In genomic region chrX:133435544-133436124, GRCh38 we compare ENCODE assay signal across 18 cellular contexts. TPM values are rescaled to one million over a fixed set of nuclear protein-coding genes. Genes with fewer than 3 reads are reported as not detected.
DNase-seq lines count a peak whose midpoint lies in the region; TF ChIP-seq lines count a peak whose summit lies in the region.
"Had no signal": no experiment of that assay in that cellular context is flagged by ENCODE, and none has a peak within 500 bp of the region (broad histone marks: within the 10 kb centered on the region; RNA-seq: fewer than 3 reads in every experiment).

No MANE protein-coding gene starts in this region.

- H3K4me2 ChIP-seq in H9 (ENCODE audit: insufficient read depth, insufficient read length, low read length) (no peak overlapping the region), neural progenitor cell (no peak overlapping the region)

- H3K27ac ChIP-seq in H9 (ENCODE audit: insufficient read length, low read depth, low read length) (no peak overlapping the region), HUES6 (ENCODE audit: low read depth, low read length) (no peak overlapping the region), neural progenitor cell (no peak overlapping the region)
- H3K27ac ChIP-seq: HL-60 had no signal

- H3K18ac ChIP-seq in H9 (ENCODE audit: insufficient read length, low read depth, low read length), result no peak overlapping the region

- no peaks in the 10 kb centered on the region for H4K20me1 ChIP-seq in H9 (ENCODE audit: control insufficient read depth, insufficient read depth, insufficient read length)
- no peaks in the 10 kb centered on the region for H4K20me1 ChIP-seq in neural progenitor cell (ENCODE audit: low read depth)

- peaks cover 5% of the 10 kb centered on the region for H3K27me3 Mint-ChIP-seq in H9 (ENCODE audit: low read depth)
- peaks cover 7% of the 10 kb centered on the region for H3K27me3 Mint-ChIP-seq in neural progenitor cell (ENCODE audit: insufficient read depth, low read depth)

- no peak overlapping the region for H2AK5ac ChIP-seq in H9 (ENCODE audit: insufficient read length, low read length)

- peak overlapping the region; percentile 15; the same call in 1 of the 2 replicates for H3K4me3 ChIP-seq in HUES6 (ENCODE audit: low read depth, low read length)
- 0 out of 2 replicates have a peak overlapping the region, but pooled peaks have one; percentile 3 for H3K4me3 ChIP-seq in iPS-18c (ENCODE audit: insufficient read depth, low read depth, low read length)
- H3K4me3 ChIP-seq in neural progenitor cell, result no peak overlapping the region

- H2BK120ac ChIP-seq in H9 (ENCODE audit: low read depth, low read length, poor library complexity, severe bottlenecking), result no peak overlapping the region

- intact Hi-C loops in posterior vena cava (cut with DNase I), result no loop called here

- no peak overlapping the region for H4K8ac ChIP-seq in H9 (replicated peaks; ENCODE audit: insufficient read length, low read depth, low read length)

- no peak overlapping the region for H4K5ac ChIP-seq in H9 (ENCODE audit: insufficient read length, low read depth, low read length)

- TF ChIP-seq CTCF in H9 (conservative IDR thresholded peaks at IDR 0.05) (no peak), neural progenitor cell (IDR thresholded peaks at IDR 0.05) (no peak)

- H2AFZ ChIP-seq in H9 (ENCODE audit: low read length) (no peak overlapping the region), neural progenitor cell (replicated peaks) (no peak overlapping the region)

- H2BK15ac ChIP-seq in H9 (ENCODE audit: low read depth, low read length), result no peak overlapping the region

- H3T11ph ChIP-seq in H9 (ENCODE audit: low read length), result no peak overlapping the region

- peaks cover 0 to 2% of the 10 kb centered on the region in 2 experiments; a peak in 1 of 5 replicates for H3K9me3 Mint-ChIP-seq in H9
- peaks cover 2% of the 10 kb centered on the region for H3K9me3 Mint-ChIP-seq in neural progenitor cell
- H3K9me3 Mint-ChIP-seq: CD8-positive, alpha-beta memory T cell had no signal

- no peaks in the 10 kb centered on the region for H3K79me2 ChIP-seq in H9 (ENCODE audit: insufficient read depth, low read length)
- no peaks in the 10 kb centered on the region for H3K79me2 ChIP-seq in neural progenitor cell (ENCODE audit: low read depth)

- H3K4me1 Mint-ChIP-seq in H9, result peaks cover 49 to 65% of the 10 kb centered on the region in 2 experiments
- peaks cover 56% of the 10 kb centered on the region for H3K4me1 Mint-ChIP-seq in neural progenitor cell
- H3K4me1 Mint-ChIP-seq: CD8-positive, alpha-beta memory T cell had no signal

- H3K36me3 Mint-ChIP-seq in H9 (ENCODE audit: insufficient read depth in 1 of 3, low read depth in 3 of 3) (peaks cover 0 to 5% (median 0%) of the 10 kb centered on the region in 3 experiments; a peak in 3 of 7 replicates), neural progenitor cell (no peaks in the 10 kb centered on the region)
- H3K36me3 Mint-ChIP-seq: CD8-positive, alpha-beta memory T cell had no signal

- no peak overlapping the region for H3K9ac ChIP-seq in H9 (ENCODE audit: extremely low read depth, insufficient read length, low read length)
- peak overlapping the region; percentile 58 for H3K9ac ChIP-seq in HUES6 (ENCODE audit: low read length)
- no peak overlapping the region for H3K9ac ChIP-seq in neural progenitor cell

- H3K27me3 ChIP-seq in H9 (ENCODE audit: insufficient read depth, low read length), result no peaks in the 10 kb centered on the region
- no peaks in the 10 kb centered on the region for H3K27me3 ChIP-seq in HUES6 (ENCODE audit: control insufficient read depth, insufficient read depth, low read length)
- no peaks in the 10 kb centered on the region for H3K27me3 ChIP-seq in neural progenitor cell

- no peak overlapping the region for H3K23ac ChIP-seq in H9 (ENCODE audit: insufficient read length, low read depth, low read length)

- no peak overlapping the region for H3K4ac ChIP-seq in H9 (ENCODE audit: low read depth, low read length)

- no peak overlapping the region for H3K56ac ChIP-seq in H9 (ENCODE audit: insufficient read length, low read depth, low read length)

- H3K27ac Mint-ChIP-seq in H9 (peak overlapping the region; percentile 65 to 96 (median 85); a peak in 6 of 7 replicates), neural progenitor cell (no peak overlapping the region)
- H3K27ac Mint-ChIP-seq: CD8-positive, alpha-beta memory T cell had no signal

- DNase-seq in H9 (no peak), neural progenitor cell (ENCODE audit: low spot score) (peak; percentile 37), posterior vena cava (ENCODE audit: low spot score) (no peak), middle frontal gyrus (ENCODE audit: extremely low spot score, low spot score) (no peak), NCI-H2227 treated with DMSO at 0.1 percent for 48 hours (lab: John Stamatoyannopoulos, UW) (no peak)
- DNase-seq: ACHN; C1 segment of cervical spinal cord; CD8-positive, alpha-beta memory T cell; DMS79; H7; MM.1S; NCI-H1092; NCI-H2081 treated with DMSO at 0.1 percent for 48 hours; NCI-H345; NCI-H526 treated with DMSO at 0.1 percent for 48 hours had no signal

- H3K36me3 ChIP-seq in HUES6 (ENCODE audit: control insufficient read depth, insufficient read depth, low read length) (no peaks in the 10 kb centered on the region), neural progenitor cell (no peaks in the 10 kb centered on the region)

- H2BK5ac ChIP-seq in H9 (ENCODE audit: insufficient read length, low read length), result no peak overlapping the region

- H3K79me1 ChIP-seq in H9 (ENCODE audit: insufficient read depth, low read depth, low read length, poor library complexity, severe bottlenecking), result no peaks in the 10 kb centered on the region

- no peak overlapping the region for H2BK20ac ChIP-seq in H9 (ENCODE audit: low read depth, low read length, poor library complexity, severe bottlenecking)

- H4K91ac ChIP-seq in H9 (ENCODE audit: insufficient read length, low read depth, low read length), result no peak overlapping the region

- WGBS in H9 (ENCODE audit: extremely low coverage, insufficient read length, low lambda C conversion rate), result no CpG with 5 or more reads among the region's 6 CpGs

- H3K4me1 ChIP-seq in H9 (ENCODE audit: insufficient read depth, low read length), result peaks cover 36% of the 10 kb centered on the region; the same call in 1 of the 2 replicates
- peaks cover 47% of the 10 kb centered on the region for H3K4me1 ChIP-seq in HUES6 (ENCODE audit: control insufficient read depth, insufficient read depth, low read length)
- H3K4me1 ChIP-seq in neural progenitor cell, result peaks cover 20% of the 10 kb centered on the region

- no peak overlapping the region for H2BK12ac ChIP-seq in H9 (ENCODE audit: insufficient read length, low read depth, low read length)

- peaks cover 49% of the 10 kb centered on the region for H3F3A ChIP-seq in neural progenitor cell (ENCODE audit: low read depth)

- peak overlapping the region; percentile 81 for H3K14ac ChIP-seq in H9 (ENCODE audit: insufficient read depth, low read length)

- peak overlapping the region in 1 of 2 experiments; percentile 45; a peak in 4 of 5 replicates for H3K4me3 Mint-ChIP-seq in H9
- peak overlapping the region; percentile 26 for H3K4me3 Mint-ChIP-seq in neural progenitor cell
- H3K4me3 Mint-ChIP-seq: CD8-positive, alpha-beta memory T cell had no signal

- H3K9me3 ChIP-seq in H9 (ENCODE audit: control insufficient read depth, low read depth, low read length) (no peaks in the 10 kb centered on the region), HUES6 (ENCODE audit: control insufficient read depth, insufficient read depth, low read depth, low read length) (no peaks in the 10 kb centered on the region), iPS-18c (ENCODE audit: control insufficient read depth, insufficient read depth, low read length) (peaks cover 2% of the 10 kb centered on the region), neural progenitor cell (ENCODE audit: low read depth) (no peaks in the 10 kb centered on the region)

- no peaks in the 10 kb centered on the region for H3K23me2 ChIP-seq in H9 (ENCODE audit: insufficient read length, low read depth, low read length, poor library complexity, severe bottlenecking)

RNA-seq across cellular contexts. Expression of gene GPC4, which starts 20.3 kb away (rescaled TPM):
- total RNA-seq in H9 (2021) (416 and 418 TPM in 2 replicates), neural progenitor cell (ENCODE audit: low replicate concordance) (17.7 and 23.6 TPM in 2 replicates), posterior vena cava (10 to 100 TPM; 17.3 to 19.2 TPM)
- total RNA-seq: CD8-positive, alpha-beta memory T cell had no signal

Comparison
In these comparisons a context has a peak if more than half of its experiments do, and no peak if none do; other contexts are left out.
1. RNA of gene GPC4, which starts 20.3 kb away (total RNA-seq): 416 to 418 TPM in H9; 17.7 to 23.6 TPM in neural progenitor cell and 17.3 to 19.2 TPM in posterior vena cava; every median in the first group is over 10 times any median in the second.